ENCODE assay signal across 21 cellular contexts in genomic region chr1:115355069-115355468, GRCh38. TPM values are rescaled to one million over a fixed set of nuclear protein-coding genes. Genes with fewer than 3 reads are reported as not detected.
DNase-seq lines count a peak whose midpoint lies in the region; ATAC-seq, FAIRE-seq and TF ChIP-seq lines count a peak whose summit lies in the region.
"Had no signal": no experiment of that assay in that cellular context is flagged by ENCODE, and none has a peak within 500 bp of the region (broad histone marks: within the 10 kb centered on the region; RNA-seq: fewer than 3 reads in every experiment).

No MANE protein-coding gene starts in this region.

- CTCF ChIA-PET in HepG2 (lab: Yijun Ruan, JAX; ENCODE audit: low intra/inter-chr PET ratio, low total read pairs) = no interaction called here

- POLR2A ChIA-PET in HepG2 (lab: Yijun Ruan, JAX) = no interaction called here

- BruUV-seq in HepG2 (replicated peaks; lab: Mats Ljungman, UMichigan) = no TSS peak

- TF ChIP-seq POLR2A in HepG2 (IDR thresholded peaks at IDR 0.05; ENCODE audit: insufficient read depth in 1 of 2, low read depth in 2 of 2, low read length in 2 of 2) = no peak

- no peak overlapping the region for H3K4me3 ChIP-seq in HepG2 (replicated peaks in 1 of 3; ENCODE audit: insufficient read depth in 1 of 3, low read depth in 2 of 3, low read length in 3 of 3)
- H3K4me3 ChIP-seq: A549, GM23338 had no signal

- no peak overlapping the region for H3K4me3 Mint-ChIP-seq in progenitor cell of endocrine pancreas (ENCODE audit: low read depth)
- H3K4me3 Mint-ChIP-seq: CD4-positive, alpha-beta T cell; GM23338 had no signal

- H2AFZ ChIP-seq in HepG2 (ENCODE audit: low read length) = no peak overlapping the region
- H2AFZ ChIP-seq: GM23338 had no signal

- no peak for TF ChIP-seq CTCF in HepG2 (CRISPR knock-in tag; IDR thresholded peaks at IDR 0.05)
- no peak for TF ChIP-seq CTCF in progenitor cell of endocrine pancreas (IDR thresholded peaks at IDR 0.05; ENCODE audit: unreplicated experiment)

- no peak overlapping the region for H3K27ac ChIP-seq in HepG2 (ENCODE audit: extremely low read length, insufficient read depth, low read length)
- H3K27ac ChIP-seq: 22Rv1, A549, C4-2B, HL-60 had no signal

- peaks cover 10% of the 10 kb centered on the region for H3K4me1 ChIP-seq in HepG2 (ENCODE audit: insufficient read depth, low read length)
- H3K4me1 ChIP-seq: A549 had no signal

- DNase-seq in NCI-H2227 treated with DMSO at 0.1 percent for 48 hours (lab: John Stamatoyannopoulos, UW) (peak; percentile 5), NCI-H2227 (lab: John Stamatoyannopoulos, UW; ENCODE audit: unreplicated experiment) (no peak), COR-L47 (lab: John Stamatoyannopoulos, UW) (peak; percentile 8), HepG2 (ENCODE audit: low spot score) (peak; percentile 27), progenitor cell of endocrine pancreas (ENCODE audit: low spot score, unreplicated experiment) (no peak), middle frontal gyrus (ENCODE audit: extremely low spot score, low spot score) (no peak), NCI-H2081 (lab: John Stamatoyannopoulos, UW) (no peak)
- DNase-seq: AML-193; CD4-positive, alpha-beta T cell; DMS153; DMS79; GDM1; HCEC 1CT had no signal

- peaks cover 35% of the 10 kb centered on the region for H3K27me3 Mint-ChIP-seq in progenitor cell of endocrine pancreas

- TF ChIP-seq EP300 in HepG2 (IDR thresholded peaks at IDR 0.05; ENCODE audit: low read depth in 2 of 2, low read length in 2 of 2) (no peak), HepG2 (CRISPR knock-in tag; IDR thresholded peaks at IDR 0.05; ENCODE audit: borderline replicate concordance) (no peak)

- no peak overlapping the region for H3K4me2 ChIP-seq in HepG2 (ENCODE audit: low read depth, low read length)
- H3K4me2 ChIP-seq: A549, GM23338 had no signal

- ATAC-seq in HepG2 = peak; percentile 41; the same call in 1 of the 3 replicates
- ATAC-seq: A549, GM23338 had no signal

- no peaks in the 10 kb centered on the region for H3K9me3 ChIP-seq in HepG2 (ENCODE audit: low read length)
- H3K9me3 ChIP-seq: A549 had no signal

- H3K36me3 ChIP-seq in HepG2 (replicated peaks in 1 of 2; ENCODE audit: control insufficient read depth in 1 of 2, insufficient read depth in 2 of 2, low read length in 2 of 2) = no peaks in the 10 kb centered on the region

- WGBS in HepG2 (ENCODE audit: low lambda C conversion rate) = 3% methylated on average over 2 of the region's 2 CpGs

- peaks cover 21% of the 10 kb centered on the region for H3K4me1 Mint-ChIP-seq in progenitor cell of endocrine pancreas (ENCODE audit: low read depth)
- H3K4me1 Mint-ChIP-seq: GM23338 had no signal

- H3K27me3 ChIP-seq in HepG2 (ENCODE audit: control insufficient read depth in 1 of 2, insufficient read depth in 2 of 2, low read length in 2 of 2) = no peaks in the 10 kb centered on the region

- H3K9ac ChIP-seq in HepG2 (ENCODE audit: insufficient read depth, low read depth, low read length) = no peak overlapping the region

- FAIRE-seq in HepG2 (lab: Jason Lieb, UNC) = peak; percentile 49
- FAIRE-seq: A549, GM12892, GM18507, H54 had no signal

- intact Hi-C loops in HepG2 (cut with micrococcal nuclease; ENCODE audit: unreplicated experiment) = no loop called here

- H3K79me2 ChIP-seq in HepG2 (ENCODE audit: insufficient read depth, low read length) = no peaks in the 10 kb centered on the region

- in situ Hi-C loops in HepG2 (cut with HindIII; ENCODE audit: extremely low pct_ligation_motif_present, low pct_unique_long_range_greater_than_20kb) = no loop called here

- no peaks in the 10 kb centered on the region for H4K20me1 ChIP-seq in HepG2 (ENCODE audit: insufficient read depth, low read length)

- TF ChIP-seq RAD21 in HepG2 (CRISPR knock-in tag; IDR thresholded peaks at IDR 0.05) = no peak

- H3K27ac Mint-ChIP-seq in progenitor cell of endocrine pancreas = peak overlapping the region; percentile 0
- H3K27ac Mint-ChIP-seq: CD4-positive, alpha-beta T cell; GM23338 had no signal

- H3K9me3 Mint-ChIP-seq in progenitor cell of endocrine pancreas (ENCODE audit: low read depth) = no peaks in the 10 kb centered on the region

- H3K36me3 Mint-ChIP-seq in progenitor cell of endocrine pancreas (ENCODE audit: insufficient read depth) = no peaks in the 10 kb centered on the region

TF ChIP-seq in HepG2, 621 proteins besides CTCF, POLR2A, EP300 and RAD21:
- peak; percentile 41; the same call in 1 of the 2 replicates for TF ChIP-seq HNF4A (CRISPR knock-in tag; IDR thresholded peaks at IDR 0.05)
- TF ChIP-seq CCDC6 (CRISPR knock-in tag; IDR thresholded peaks at IDR 0.05) = no peak
- TF ChIP-seq YEATS4 (CRISPR knock-in tag; IDR thresholded peaks at IDR 0.05; ENCODE audit: borderline replicate concordance) = no peak
- TF ChIP-seq RERE (CRISPR knock-in tag; IDR thresholded peaks at IDR 0.05; ENCODE audit: low read depth) = no peak
- TF ChIP-seq HDAC1 (CRISPR knock-in tag; IDR thresholded peaks at IDR 0.05) = no peak
- TF ChIP-seq ZNF644 (CRISPR knock-in tag; IDR thresholded peaks at IDR 0.05; ENCODE audit: low read depth) = no peak
- no peak for TF ChIP-seq RORA (CRISPR knock-in tag; IDR thresholded peaks at IDR 0.05)
- no peak for TF ChIP-seq ZNF691 (CRISPR knock-in tag; IDR thresholded peaks at IDR 0.05; ENCODE audit: borderline replicate concordance, low read depth)

RNA-seq across cellular contexts. Expression of gene NGF, which starts 17.0 kb away (rescaled TPM):
- total RNA-seq in HepG2 (2016; rRNA removed; fragmentation: Illumina TruSeq; extraction: Trizol) (not detected in 2 replicates), progenitor cell of endocrine pancreas (1.8 and 2.2 TPM in 2 replicates)
- total RNA-seq in HepG2 (2016; cell fraction: cytosol; rRNA removed; fragmentation: Illumina TruSeq; extraction: Trizol; ENCODE audit: low read depth) = not detected in 2 replicates
- not detected in 2 replicates for total RNA-seq in HepG2 (2016; cell fraction: insoluble cytoplasmic fraction; rRNA removed; fragmentation: Illumina TruSeq; extraction: Trizol)
- total RNA-seq in HepG2 (2016; cell fraction: membrane; rRNA removed; fragmentation: Illumina TruSeq; extraction: Trizol) = not detected in 2 replicates
- not detected in 2 replicates for total RNA-seq in HepG2 (2016; cell fraction: nucleus; rRNA removed; fragmentation: Illumina TruSeq; extraction: Trizol)
- not detected in 2 replicates for polyA plus RNA-seq in HepG2 (2011; rRNA removed)
- not detected in 2 replicates for polyA plus RNA-seq in HepG2 (2011; cell fraction: cytosol; rRNA removed)
- polyA plus RNA-seq in HepG2 (2011; cell fraction: nucleus; rRNA removed) = not detected in 2 replicates
- polyA plus RNA-seq in HepG2 (2012) = not detected in 2 replicates
- polyA plus RNA-seq in HepG2 (2016; cell fraction: cytosol; fragmentation: Illumina TruSeq; extraction: Trizol; ENCODE audit: low read depth) = not detected in 2 replicates
- polyA plus RNA-seq in HepG2 (2016; cell fraction: insoluble cytoplasmic fraction; fragmentation: Illumina TruSeq; extraction: Trizol; ENCODE audit: low read depth) = not detected in 2 replicates
- polyA plus RNA-seq in HepG2 (2016; cell fraction: membrane; fragmentation: Illumina TruSeq; extraction: Trizol; ENCODE audit: low read depth) = not detected in 2 replicates
- not detected in 2 replicates for polyA plus RNA-seq in HepG2 (2016; cell fraction: nucleus; fragmentation: Illumina TruSeq; extraction: Trizol; ENCODE audit: insufficient read depth, low read depth)
- not detected in 2 replicates for polyA minus RNA-seq in HepG2 (2011; rRNA and poly(A)+ RNA removed; ENCODE audit: low replicate concordance)
- not detected in 2 replicates for polyA minus RNA-seq in HepG2 (2011; cell fraction: cytosol; rRNA and poly(A)+ RNA removed)
- polyA minus RNA-seq in HepG2 (2011; cell fraction: nucleus; rRNA and poly(A)+ RNA removed) = not detected in 2 replicates
- total RNA-seq: CD4-positive, alpha-beta T cell had no signal

Comparison
In these comparisons a context has a peak if more than half of its experiments do, and no peak if none do; other contexts are left out.
1. DNase-seq: peak in NCI-H2227 treated with DMSO at 0.1 percent for 48 hours (single experiment), COR-L47 (single experiment) and HepG2 (single experiment); none in NCI-H2227 (single experiment), progenitor cell of endocrine pancreas (single experiment), middle frontal gyrus (single experiment) and NCI-H2081 (0 of 2).